ENCODE assay signal across 20 cellular contexts in genomic region chr2:67970071-67970470, GRCh38.
DNase-seq lines count a peak whose midpoint lies in the region; ATAC-seq, FAIRE-seq and TF ChIP-seq lines count a peak whose summit lies in the region.
"Had no signal": no experiment of that assay in that cellular context is flagged by ENCODE, and none has a peak within 500 bp of the region (broad histone marks: within the 10 kb centered on the region; RNA-seq: fewer than 3 reads in every experiment).

No MANE protein-coding gene starts in this region.

- no peak for FAIRE-seq in A549 (lab: Jason Lieb, UNC)
- FAIRE-seq in pancreas (lab: Jason Lieb, UNC): peak; percentile 20
- FAIRE-seq: A204.1, D721Med, G401.6, GM12891, GM19239 had no signal

- no peak overlapping the region for H2AK9ac ChIP-seq in IMR-90 (replicated peaks; ENCODE audit: low read depth, low read length, poor library complexity)

- H3K4me2 ChIP-seq in A549 (no peak overlapping the region), IMR-90 (ENCODE audit: low read depth, low read length) (no peak overlapping the region)
- H3K4me2 ChIP-seq: BLaER1 treated with 17β-estradiol and CSF1 and Interleukin-3, amounts not matched to agents 10 nM and 100 nM had no signal

- no TSS peak for BruUV-seq in IMR-90 (replicated peaks; lab: Mats Ljungman, UMichigan)

- H3K18ac ChIP-seq in IMR-90 (ENCODE audit: low read depth, low read length): no peak overlapping the region

- no peak overlapping the region for H2AK5ac ChIP-seq in IMR-90 (ENCODE audit: low read depth, low read length)

- no peak overlapping the region for H4K5ac ChIP-seq in IMR-90 (ENCODE audit: low read depth, low read length)

- no peaks in the 10 kb centered on the region for H3K9me3 ChIP-seq in A549
- H3K9me3 ChIP-seq in IMR-90 (ENCODE audit: control insufficient read depth, insufficient read depth, low read length): peaks cover 2% of the 10 kb centered on the region; the same call in 1 of the 2 replicates
- no peaks in the 10 kb centered on the region for H3K9me3 ChIP-seq in pancreas
- H3K9me3 ChIP-seq: BLaER1 treated with 17β-estradiol and CSF1 and Interleukin-3, amounts not matched to agents 10 nM and 100 nM; Caco-2 had no signal

- H3K9ac ChIP-seq in IMR-90 (ENCODE audit: low read depth, low read length): no peak overlapping the region
- H3K9ac ChIP-seq: BLaER1 treated with 17β-estradiol and CSF1 and Interleukin-3, amounts not matched to agents 10 nM and 100 nM had no signal

- intact Hi-C loops in IMR-90 (cut with micrococcal nuclease) (no loop called here), pancreas (cut with DNase I) (no loop called here)

- no peak overlapping the region for H3K14ac ChIP-seq in IMR-90 (replicated peaks; ENCODE audit: low read depth, low read length)

- H3K79me1 ChIP-seq in IMR-90 (ENCODE audit: low read depth in 1 of 2, low read length in 2 of 2): no peaks in the 10 kb centered on the region

- H2BK5ac ChIP-seq in IMR-90 (ENCODE audit: low read depth, low read length, poor library complexity, severe bottlenecking): no peak overlapping the region

- TF ChIP-seq RAD21 in A549 (conservative IDR thresholded peaks at IDR 0.05 in 1 of 2, IDR thresholded peaks at IDR 0.05 in 1 of 2) (no peak), IMR-90 (IDR thresholded peaks at IDR 0.05; ENCODE audit: low read length) (no peak)

- H3K4me1 ChIP-seq in A549 (no peaks in the 10 kb centered on the region), IMR-90 (ENCODE audit: control insufficient read depth, insufficient read depth, low read length) (no peaks in the 10 kb centered on the region), pancreas (peaks cover 0 to 4% (median 0%) of the 10 kb centered on the region in 3 donors)
- H3K4me1 ChIP-seq: Caco-2 had no signal

- H2BK15ac ChIP-seq in IMR-90 (ENCODE audit: low read depth, low read length): no peak overlapping the region

- in situ Hi-C loops in IMR-90 (cut with MboI; ENCODE audit: low sequenced_read_pairs): no loop called here

- TF ChIP-seq POLR2A in A549 (IDR thresholded peaks at IDR 0.05; ENCODE audit: low read length) (no peak), IMR-90 (IDR thresholded peaks at IDR 0.05; ENCODE audit: low read depth, low read length) (no peak)

- no peak overlapping the region for H2BK120ac ChIP-seq in IMR-90 (ENCODE audit: low read depth, low read length)

- no peak overlapping the region for H4K8ac ChIP-seq in IMR-90 (ENCODE audit: low read depth in 2 of 2, low read length in 2 of 2)

- H3K27me3 ChIP-seq in IMR-90 (ENCODE audit: control insufficient read depth, insufficient read depth, low read length) (peaks cover 22% of the 10 kb centered on the region), pancreas (no peaks in the 10 kb centered on the region)
- H3K27me3 ChIP-seq: BLaER1 treated with 17β-estradiol and CSF1 and Interleukin-3, amounts not matched to agents 10 nM and 100 nM had no signal

- no peak for TF ChIP-seq EP300 in A549 (IDR thresholded peaks at IDR 0.05)

- H3K27ac ChIP-seq in A549 (no peak overlapping the region), IMR-90 (ENCODE audit: insufficient read depth, low read length) (no peak overlapping the region), pancreas (no peak overlapping the region)
- H3K27ac ChIP-seq: BLaER1 treated with 17β-estradiol and CSF1 and Interleukin-3, amounts not matched to agents 10 nM and 100 nM; C4-2B had no signal

- ATAC-seq in A549 (no peak), IMR-90 (ENCODE audit: low read depth) (no peak), pancreas (no peak), HG02623 (IDR thresholded peaks at IDR 0.05; ENCODE audit: unreplicated experiment) (no peak)
- ATAC-seq: CD8-positive, alpha-beta T cell had no signal

- TF ChIP-seq CTCF in A549 (IDR thresholded peaks at IDR 0.05): no peak
- TF ChIP-seq CTCF in IMR-90 (conservative IDR thresholded peaks at IDR 0.05; ENCODE audit: low read depth, low read length): no peak
- no peak for TF ChIP-seq CTCF in pancreas (IDR thresholded peaks at IDR 0.05)

- H3K56ac ChIP-seq in IMR-90 (ENCODE audit: extremely low read depth, insufficient read depth, low read length): no peak overlapping the region

- no peaks in the 10 kb centered on the region for H3K36me3 ChIP-seq in IMR-90 (ENCODE audit: control insufficient read depth, insufficient read depth, low read length)
- H3K36me3 ChIP-seq in pancreas: no peaks in the 10 kb centered on the region
- H3K36me3 ChIP-seq: BLaER1 treated with 17β-estradiol and CSF1 and Interleukin-3, amounts not matched to agents 10 nM and 100 nM had no signal

- H3K4ac ChIP-seq in IMR-90 (ENCODE audit: low read depth, low read length): no peak overlapping the region

- H4K20me1 ChIP-seq in IMR-90 (ENCODE audit: insufficient read depth, low read length): no peaks in the 10 kb centered on the region
- H4K20me1 ChIP-seq: BLaER1 treated with 17β-estradiol and CSF1 and Interleukin-3, amounts not matched to agents 10 nM and 100 nM had no signal

- dilution Hi-C loops in IMR-90 (cut with HindIII; ENCODE audit: low sequenced_read_pairs, unreplicated experiment): no loop called here

- H2BK20ac ChIP-seq in IMR-90 (ENCODE audit: low read depth, low read length): no peak overlapping the region

- no peak overlapping the region for H3K23ac ChIP-seq in IMR-90 (ENCODE audit: low read depth, low read length)

- POLR2A ChIA-PET in A549 (lab: Yijun Ruan, JAX): no interaction called here
- POLR2A ChIA-PET in IMR-90 (lab: Charles Lee; ENCODE audit: unreplicated experiment): no interaction called here

- CTCF ChIA-PET in A549 (lab: Yijun Ruan, JAX): no interaction called here
- CTCF ChIA-PET in IMR-90 (lab: Yijun Ruan, JAX): no interaction called here

- DNase-seq in A549 (ENCODE audit: low read depth in 1 of 2, low spot score in 1 of 2) (no peak), IMR-90 (no peak), pancreas (no peak), NCI-H1436 treated with DMSO at 0.1 percent for 48 hours (lab: John Stamatoyannopoulos, UW) (no peak)
- DNase-seq: 8988T; AML-193; Caco-2; Calu3; CD4-positive, alpha-beta T cell; CD8-positive, alpha-beta T cell; DMS79 treated with DMSO at 0.1 percent for 48 hours; GF-D8 had no signal

- H4K91ac ChIP-seq in IMR-90 (ENCODE audit: insufficient read depth, low read depth, low read length): no peak overlapping the region

- no peak overlapping the region for H2AFZ ChIP-seq in IMR-90 (replicated peaks; ENCODE audit: low read length, poor library complexity)

- H3K4me3 ChIP-seq in A549 (no peak overlapping the region), IMR-90 (ENCODE audit: insufficient read depth, low read depth, low read length) (no peak overlapping the region), pancreas (no peak overlapping the region)
- H3K4me3 ChIP-seq: BLaER1 treated with 17β-estradiol and CSF1 and Interleukin-3, amounts not matched to agents 10 nM and 100 nM had no signal

- H3K9me1 ChIP-seq in IMR-90 (ENCODE audit: insufficient read depth, low read length): no peaks in the 10 kb centered on the region

TF ChIP-seq in A549, 52 proteins besides CTCF, POLR2A, EP300 and RAD21:
- TF ChIP-seq, protein P1, sequence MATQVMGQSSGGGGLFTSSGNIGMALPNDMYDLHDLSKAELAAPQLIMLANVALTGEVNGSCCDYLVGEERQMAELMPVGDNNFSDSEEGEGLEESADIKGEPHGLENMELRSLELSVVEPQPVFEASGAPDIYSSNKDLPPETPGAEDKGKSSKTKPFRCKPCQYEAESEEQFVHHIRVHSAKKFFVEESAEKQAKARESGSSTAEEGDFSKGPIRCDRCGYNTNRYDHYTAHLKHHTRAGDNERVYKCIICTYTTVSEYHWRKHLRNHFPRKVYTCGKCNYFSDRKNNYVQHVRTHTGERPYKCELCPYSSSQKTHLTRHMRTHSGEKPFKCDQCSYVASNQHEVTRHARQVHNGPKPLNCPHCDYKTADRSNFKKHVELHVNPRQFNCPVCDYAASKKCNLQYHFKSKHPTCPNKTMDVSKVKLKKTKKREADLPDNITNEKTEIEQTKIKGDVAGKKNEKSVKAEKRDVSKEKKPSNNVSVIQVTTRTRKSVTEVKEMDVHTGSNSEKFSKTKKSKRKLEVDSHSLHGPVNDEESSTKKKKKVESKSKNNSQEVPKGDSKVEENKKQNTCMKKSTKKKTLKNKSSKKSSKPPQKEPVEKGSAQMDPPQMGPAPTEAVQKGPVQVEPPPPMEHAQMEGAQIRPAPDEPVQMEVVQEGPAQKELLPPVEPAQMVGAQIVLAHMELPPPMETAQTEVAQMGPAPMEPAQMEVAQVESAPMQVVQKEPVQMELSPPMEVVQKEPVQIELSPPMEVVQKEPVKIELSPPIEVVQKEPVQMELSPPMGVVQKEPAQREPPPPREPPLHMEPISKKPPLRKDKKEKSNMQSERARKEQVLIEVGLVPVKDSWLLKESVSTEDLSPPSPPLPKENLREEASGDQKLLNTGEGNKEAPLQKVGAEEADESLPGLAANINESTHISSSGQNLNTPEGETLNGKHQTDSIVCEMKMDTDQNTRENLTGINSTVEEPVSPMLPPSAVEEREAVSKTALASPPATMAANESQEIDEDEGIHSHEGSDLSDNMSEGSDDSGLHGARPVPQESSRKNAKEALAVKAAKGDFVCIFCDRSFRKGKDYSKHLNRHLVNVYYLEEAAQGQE (IDR thresholded peaks at IDR 0.05): no peak
- peak; percentile 60 for TF ChIP-seq MAFK (IDR thresholded peaks at IDR 0.05; ENCODE audit: partially characterized antibody)

TF ChIP-seq in IMR-90, 13 proteins besides CTCF, POLR2A, EP300 and RAD21:
- TF ChIP-seq SMC3 (IDR thresholded peaks at IDR 0.05; ENCODE audit: low read depth, low read length): no peak
- TF ChIP-seq MAFK (IDR thresholded peaks at IDR 0.05; ENCODE audit: low read depth, low read length): peak; percentile 53
- no peak for TF ChIP-seq CHD1 (IDR thresholded peaks at IDR 0.05; ENCODE audit: low read depth, low read length)
- no peak for TF ChIP-seq BHLHE40 (IDR thresholded peaks at IDR 0.05; ENCODE audit: low read depth, low read length)
- no peak for TF ChIP-seq RFX5 (IDR thresholded peaks at IDR 0.05; ENCODE audit: low read depth, low read length)
- TF ChIP-seq USF2 (IDR thresholded peaks at IDR 0.05; ENCODE audit: low read depth, low read length): no peak
